Comparison of ENCODE assay signal across 8 cellular contexts in the genomic region with DNA sequence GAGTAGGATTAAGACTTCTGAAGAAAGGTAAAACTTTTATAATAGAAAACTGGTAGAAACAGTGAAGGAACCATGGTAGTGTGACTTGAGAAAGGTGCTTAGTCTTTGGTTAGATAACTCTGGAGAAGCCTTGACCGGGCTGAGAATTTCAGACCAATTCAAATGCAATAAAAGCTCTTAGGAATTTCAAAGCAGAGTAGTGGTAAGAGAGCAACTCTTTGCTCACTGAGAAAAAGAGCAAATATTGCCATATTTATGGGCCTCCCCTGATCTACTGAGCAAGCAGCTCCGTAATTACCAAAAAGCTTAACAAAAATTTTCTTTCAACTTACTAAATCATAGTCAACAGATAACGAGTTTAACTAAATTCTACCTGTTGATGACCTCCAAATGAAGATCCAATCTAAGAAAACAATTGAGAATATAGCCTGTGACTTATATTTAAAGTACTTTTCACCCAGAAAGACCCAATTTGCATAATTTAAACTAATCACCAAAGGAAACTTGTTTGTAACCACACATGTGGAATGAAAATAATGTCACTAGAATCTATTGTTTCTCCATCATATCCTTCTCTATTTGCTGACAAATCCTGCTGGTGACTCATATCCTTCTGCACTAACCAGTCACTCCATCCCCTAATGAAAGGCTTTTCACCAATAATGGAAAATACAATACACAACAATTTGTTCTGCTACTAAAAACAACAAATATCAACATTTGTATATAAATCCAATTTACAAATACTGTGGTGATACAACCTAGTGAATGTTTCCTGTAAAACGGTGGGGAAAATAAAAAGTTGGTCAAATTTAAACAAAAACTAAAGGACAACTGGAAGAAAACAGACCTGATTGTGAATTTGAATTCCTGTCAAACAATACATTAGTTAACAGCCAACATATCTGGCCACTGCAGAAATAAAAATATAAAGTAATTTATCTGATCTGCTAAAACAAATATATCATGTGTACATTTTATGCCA. TPM values are rescaled to one million over a fixed set of nuclear protein-coding genes. Genes with fewer than 3 reads are reported as not detected.
DNase-seq lines count a peak whose midpoint lies in the region; ATAC-seq, FAIRE-seq and TF ChIP-seq lines count a peak whose summit lies in the region.

No MANE protein-coding gene starts in this region.

- ATAC-seq in activated naive CD8-positive, alpha-beta T cell treated with anti-CD3 and anti-CD28 coated beads, Interleukin-2, amount 10 ng/mL, durations not matched to agents 7 days and 5 days (ENCODE audit: low read depth) = no peak
- no peak for ATAC-seq in GM21528 (IDR thresholded peaks at IDR 0.05; ENCODE audit: low FRiP score, unreplicated experiment)

- peak overlapping the region; percentile 37 for H3K4me3 ChIP-seq in Jurkat, Clone E6-1 (ENCODE audit: low read length)
- no peak overlapping the region for H3K4me3 ChIP-seq in uterus

- no peaks in the 10 kb centered on the region for H3K36me3 ChIP-seq in uterus

- peak overlapping the region; percentile 97 for H3K4me3 Mint-ChIP-seq in activated naive CD8-positive, alpha-beta T cell treated with anti-CD3 and anti-CD28 coated beads, Interleukin-2, amount 10 ng/mL, durations not matched to agents 7 days and 5 days

- H3K27ac ChIP-seq in uterus = peak overlapping the region; percentile 25 to 96

- no peak for FAIRE-seq in D721Med (lab: Jason Lieb, UNC)

- H3K36me3 Mint-ChIP-seq in activated naive CD8-positive, alpha-beta T cell treated with anti-CD3 and anti-CD28 coated beads, Interleukin-2, amount 10 ng/mL, durations not matched to agents 7 days and 5 days = peaks cover 46% of the 10 kb centered on the region

- H3K4me1 ChIP-seq in uterus = peaks cover 10 to 28% of the 10 kb centered on the region in 2 donors

- no peaks in the 10 kb centered on the region for H3K27me3 ChIP-seq in uterus

- TF ChIP-seq CTCF in uterus (IDR thresholded peaks at IDR 0.05) = no peak
- no peak for TF ChIP-seq CTCF in D721Med (IDR thresholded peaks at IDR 0.05; ENCODE audit: insufficient read depth, missing control alignments)

- peak overlapping the region; percentile 89 for H3K27ac Mint-ChIP-seq in activated naive CD8-positive, alpha-beta T cell treated with anti-CD3 and anti-CD28 coated beads, Interleukin-2, amount 10 ng/mL, durations not matched to agents 7 days and 5 days

- no peak for TF ChIP-seq POLR2A in uterus (IDR thresholded peaks at IDR 0.05)

- POLR2A ChIA-PET in activated naive CD8-positive, alpha-beta T cell treated with anti-CD3 and anti-CD28 coated beads, Interleukin-2, amount 10 ng/mL, durations not matched to agents 7 days and 5 days (lab: Charles Lee) = interaction anchor here (0.6 to 14.4 kb wide), 8 partner anchors 8 to 319 kb away, joined by 3 to 319 read pairs (median 4); partner anchors contain the start of gene LCK

- peaks cover 74% of the 10 kb centered on the region for H3K4me1 Mint-ChIP-seq in activated naive CD8-positive, alpha-beta T cell treated with anti-CD3 and anti-CD28 coated beads, Interleukin-2, amount 10 ng/mL, durations not matched to agents 7 days and 5 days

- no peaks in the 10 kb centered on the region for H3K9me3 Mint-ChIP-seq in activated naive CD8-positive, alpha-beta T cell treated with anti-CD3 and anti-CD28 coated beads, Interleukin-2, amount 10 ng/mL, durations not matched to agents 7 days and 5 days

- no peaks in the 10 kb centered on the region for H3K27me3 Mint-ChIP-seq in activated naive CD8-positive, alpha-beta T cell treated with anti-CD3 and anti-CD28 coated beads, Interleukin-2, amount 10 ng/mL, durations not matched to agents 7 days and 5 days

- intact Hi-C loops in uterus (cut with DNase I; ENCODE audit: low total_unique reads) = no loop called here

- H3K9me3 ChIP-seq in uterus = no peaks in the 10 kb centered on the region

- DNase-seq in Ammon's horn (ENCODE audit: low spot score) (peak; percentile 49), kidney glomerular epithelial cell (lab: John Stamatoyannopoulos, UW) (peak; percentile 50), uterus (no peak), D721Med (ENCODE audit: insufficient read length, low spot score) (no peak), NCI-H82 (lab: John Stamatoyannopoulos, UW) (no peak)
- DNase-seq in Jurkat, Clone E6-1 (ENCODE audit: low read depth, low spot score) = no peak
- no peak for DNase-seq in activated naive CD8-positive, alpha-beta T cell treated with anti-CD3 and anti-CD28 coated beads, Interleukin-2, amount 10 ng/mL, durations not matched to agents 7 days and 5 days

RNA-seq across cellular contexts. Expression of gene PTP4A2, which starts 6.6 kb away (rescaled TPM):
- 551 TPM for polyA plus RNA-seq in Jurkat, Clone E6-1 (2012; ENCODE audit: insufficient read depth, insufficient read length)
- 100 to 1,000 TPM; 356 to 363 TPM for total RNA-seq in activated naive CD8-positive, alpha-beta T cell treated with anti-CD3 and anti-CD28 coated beads, Interleukin-2, amount 10 ng/mL, durations not matched to agents 7 days and 5 days
- total RNA-seq in uterus = 100 to 1,000 TPM; 276 to 567 (median 333) TPM

Comparison
In these comparisons a context has a peak if more than half of its experiments do, and no peak if none do; other contexts are left out.
1. DNase-seq: peak in Ammon's horn (single experiment) and kidney glomerular epithelial cell (single experiment); none in Jurkat, Clone E6-1 (single experiment), activated naive CD8-positive, alpha-beta T cell treated with anti-CD3 and anti-CD28 coated beads, Interleukin-2, amount 10 ng/mL, durations not matched to agents 7 days and 5 days (single experiment), uterus (0 of 2), D721Med (single experiment) and NCI-H82 (single experiment).